8 cellular contexts compared by ENCODE assay signal in the genomic region with DNA sequence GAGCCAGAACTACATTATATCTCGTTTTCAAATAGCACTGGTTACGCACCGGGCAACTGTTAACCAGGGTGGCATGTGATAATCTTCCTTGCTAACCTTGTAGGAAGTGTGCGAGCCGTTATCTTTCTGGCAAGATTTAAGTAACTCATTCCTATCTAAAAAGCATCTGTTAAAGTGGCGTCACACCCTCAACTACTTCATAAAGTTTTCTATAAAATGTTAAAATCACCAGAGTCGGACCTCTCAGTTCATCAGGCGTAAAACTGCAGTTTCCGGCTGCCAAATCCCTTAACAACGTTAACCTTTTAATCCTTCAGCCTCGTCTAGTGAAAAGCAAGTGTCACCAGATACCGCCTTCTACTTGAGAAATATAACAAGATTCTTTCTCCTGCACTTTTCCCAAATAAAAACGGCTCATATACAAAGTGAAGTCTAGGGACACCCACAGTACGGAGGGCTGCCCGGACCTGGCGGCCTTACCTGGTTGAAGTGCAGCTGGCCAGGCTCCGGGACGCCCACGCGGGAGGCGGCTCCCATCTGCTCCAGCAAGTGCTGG. TPM values are rescaled to one million over a fixed set of nuclear protein-coding genes. Genes with fewer than 3 reads are reported as not detected.
DNase-seq lines count a peak whose midpoint lies in the region; ATAC-seq and TF ChIP-seq lines count a peak whose summit lies in the region.

No MANE protein-coding gene starts in this region.

- H3K9me3 ChIP-seq in Peyer's patch, result no peaks in the 10 kb centered on the region
- H3K9me3 ChIP-seq in mononuclear cell (ENCODE audit: low read depth, low read length), result no peaks in the 10 kb centered on the region
- H3K9me3 ChIP-seq in thymus (ENCODE audit: control insufficient read depth), result no peaks in the 10 kb centered on the region

- no peaks in the 10 kb centered on the region for H3K36me3 ChIP-seq in Peyer's patch
- peaks cover 2% of the 10 kb centered on the region for H3K36me3 ChIP-seq in thymus (ENCODE audit: control insufficient read depth, insufficient read depth)

- no peaks in the 10 kb centered on the region for H3K27me3 Mint-ChIP-seq in central memory CD8-positive, alpha-beta T cell

- ATAC-seq in HG03103 (IDR thresholded peaks at IDR 0.05; ENCODE audit: low read depth, unreplicated experiment), result peak; percentile 26
- no peak for ATAC-seq in central memory CD8-positive, alpha-beta T cell (replicated peaks; ENCODE audit: extremely low read depth, poor library complexity, severe bottlenecking)

- peak overlapping the region; percentile 94 for H3K27ac Mint-ChIP-seq in central memory CD8-positive, alpha-beta T cell (ENCODE audit: low read depth)

- H3K4me1 ChIP-seq in Peyer's patch (no peaks in the 10 kb centered on the region), mononuclear cell (ENCODE audit: insufficient read depth, low read length) (peaks cover 21% of the 10 kb centered on the region), thymus (ENCODE audit: control insufficient read depth, insufficient read depth, low read length) (peaks cover 3% of the 10 kb centered on the region)

- H3K36me3 Mint-ChIP-seq in central memory CD8-positive, alpha-beta T cell (ENCODE audit: insufficient read depth), result peaks cover 16% of the 10 kb centered on the region

- WGBS in thymus, result under 1% methylated on average over 21 of the region's 21 CpGs

- H3K4me3 ChIP-seq in Peyer's patch (peak overlapping the region; percentile 60 to 76 (median 70)), mononuclear cell (ENCODE audit: low read length) (peak overlapping the region; percentile 66), thymus (ENCODE audit: low read length) (peak overlapping the region; percentile 79)

- peak overlapping the region; percentile 87 for H3K4me3 Mint-ChIP-seq in central memory CD8-positive, alpha-beta T cell

- TF ChIP-seq POLR2A in Peyer's patch (IDR thresholded peaks at IDR 0.05), result no peak

- TF ChIP-seq CTCF in Peyer's patch (IDR thresholded peaks at IDR 0.05), result no peak

- H3K27me3 ChIP-seq in Peyer's patch, result no peaks in the 10 kb centered on the region
- H3K27me3 ChIP-seq in mononuclear cell (ENCODE audit: insufficient read depth, low read length), result no peaks in the 10 kb centered on the region
- no peaks in the 10 kb centered on the region for H3K27me3 ChIP-seq in thymus (ENCODE audit: control insufficient read depth, insufficient read depth)

- H3K9me3 Mint-ChIP-seq in central memory CD8-positive, alpha-beta T cell, result no peaks in the 10 kb centered on the region

- DNase-seq in activated naive CD4-positive, alpha-beta T cell treated with Interleukin-2 at 50 U/mL for 16 hours, result peak; percentile 72
- DNase-seq in activated naive CD4-positive, alpha-beta T cell (lab: John Stamatoyannopoulos, UW), result no peak
- DNase-seq in Peyer's patch (no peak), Ammon's horn (ENCODE audit: low spot score) (no peak)
- DNase-seq in central memory CD8-positive, alpha-beta T cell (ENCODE audit: low spot score in 2 of 2), result no peak

- H3K4me1 Mint-ChIP-seq in central memory CD8-positive, alpha-beta T cell, result peaks cover 31% of the 10 kb centered on the region

- H3K27ac ChIP-seq in Peyer's patch (peak overlapping the region; percentile 68 to 87 (median 76)), thymus (ENCODE audit: low read depth) (peak overlapping the region; percentile 94)

RNA-seq across cellular contexts. Expression of gene SLC39A8, which starts 1.2 kb away (rescaled TPM):
- total RNA-seq in Peyer's patch (10 to 100 TPM in 1 of 4 donors, 1 to 10 TPM in 3; 9.1 to 12.1 (median 9.5) TPM), mononuclear cell (26.3 TPM)
- polyA plus RNA-seq in thymus, result 23.0 TPM
